ENCODE assay signal across 25 cellular contexts in the genomic region with DNA sequence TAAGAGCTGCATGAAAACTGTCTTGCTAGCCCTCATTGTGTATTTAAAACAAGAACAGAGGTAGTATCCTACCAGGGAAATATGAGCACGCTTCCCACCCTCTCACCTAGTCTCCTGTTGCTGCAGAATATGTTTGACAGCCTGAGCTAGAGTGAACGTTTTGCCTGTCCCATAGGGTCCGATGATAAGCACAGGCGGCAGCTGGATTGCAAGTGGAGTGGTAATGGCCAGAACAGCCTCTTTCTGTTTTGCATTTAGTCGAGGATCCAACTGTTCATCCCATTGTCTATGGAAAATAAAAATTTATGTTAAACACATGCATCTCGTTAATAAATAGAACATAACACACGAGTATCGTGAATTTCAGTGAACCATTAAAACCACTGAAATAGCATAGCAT.
"Had no signal": no experiment of that assay in that cellular context is flagged by ENCODE, and none has a peak within 500 bp of the region (broad histone marks: within the 10 kb centered on the region; RNA-seq: fewer than 3 reads in every experiment).

No MANE protein-coding gene starts in this region.

- H3K9me3 ChIP-seq: left ventricle myocardium inferior, pancreas, prostate gland, spleen, transverse colon, upper lobe of left lung had no signal

- H3K27ac ChIP-seq: hepatocyte, left ventricle myocardium inferior, pancreas, prostate gland, skin epidermis, spleen, transverse colon, upper lobe of left lung had no signal

- DNase-seq: islet precursor cell; left ventricle myocardium inferior; mesendoderm; naive B cell; natural killer cell; nucleus accumbens; pancreas; posterior cingulate gyrus; retina; right cardiac atrium; spleen; stimulated activated CD4-positive, alpha-beta T cell treated with anti-CD3 and anti-CD28 coated beads, Interleukin-4, amount 100 ng/mL, for 24 hours; stimulated activated naive CD4-positive, alpha-beta T cell treated with Interleukin-2 at 50 U/mL for 16 hours; stimulated activated naive CD8-positive, alpha-beta T cell treated with anti-CD3 and anti-CD28 coated beads, Interleukin-15, amount 100 ng/mL, for 72 hours; substantia nigra; transverse colon; upper lobe of left lung had no signal

- ATAC-seq: natural killer cell; pancreas; right cardiac atrium; sciatic nerve; stimulated activated effector memory CD8-positive, alpha-beta T cell treated with anti-CD3 and anti-CD28 coated beads, Interleukin-12 subunit alpha, Interleukin-12 subunit beta, amount 100 ng/mL, for 72 hours; stimulated activated naive CD8-positive, alpha-beta T cell treated with anti-CD3 and anti-CD28 coated beads, Interleukin-15, amount 100 ng/mL, for 72 hours had no signal

- H3K27ac Mint-ChIP-seq: mesothelial cell of epicardium; naive B cell; natural killer cell; stimulated activated effector memory CD8-positive, alpha-beta T cell treated with anti-CD3 and anti-CD28 coated beads, Interleukin-12 subunit alpha, Interleukin-12 subunit beta, amount 100 ng/mL, for 72 hours; stimulated activated naive CD8-positive, alpha-beta T cell treated with anti-CD3 and anti-CD28 coated beads, Interleukin-15, amount 100 ng/mL, for 72 hours had no signal

- H3K9me3 Mint-ChIP-seq: naive B cell, natural killer cell, neural crest cell had no signal

- H3K4me1 Mint-ChIP-seq: neural crest cell had no signal

- H3K27me3 Mint-ChIP-seq: naive B cell; stimulated activated naive CD8-positive, alpha-beta T cell treated with anti-CD3 and anti-CD28 coated beads, Interleukin-15, amount 100 ng/mL, for 72 hours had no signal

- H3K4me3 Mint-ChIP-seq: mesothelial cell of epicardium; naive B cell; natural killer cell; neural crest cell; stimulated activated effector memory CD8-positive, alpha-beta T cell treated with anti-CD3 and anti-CD28 coated beads, Interleukin-12 subunit alpha, Interleukin-12 subunit beta, amount 100 ng/mL, for 72 hours; stimulated activated naive CD8-positive, alpha-beta T cell treated with anti-CD3 and anti-CD28 coated beads, Interleukin-15, amount 100 ng/mL, for 72 hours had no signal

- H3K4me3 ChIP-seq: hepatocyte, left ventricle myocardium inferior, lung, pancreas, prostate gland, skin epidermis, spleen, transverse colon, upper lobe of left lung had no signal

- H3K4me1 ChIP-seq: prostate gland, transverse colon had no signal

- H3K36me3 ChIP-seq: prostate gland had no signal

- H3K27me3 ChIP-seq: hepatocyte, pancreas, spleen, transverse colon, upper lobe of left lung had no signal
